8 cellular contexts compared by ENCODE assay signal in genomic region chr1:220046052-220046930, GRCh38. TPM values are rescaled to one million over a fixed set of nuclear protein-coding genes. Genes with fewer than 3 reads are reported as not detected.
DNase-seq lines count a peak whose midpoint lies in the region; ATAC-seq, FAIRE-seq and TF ChIP-seq lines count a peak whose summit lies in the region.

TSS of gene EPRS1 (minus strand) at chr1:220046505. CDS start at chr1:220046388, 117 bp downstream.

- H3K27ac ChIP-seq in H1 (ENCODE audit: low read depth, low read length) (peak within 1 kb of the TSS; percentile 61; the same call in 1 of the 2 replicates), mesenchymal stem cell (ENCODE audit: low read length, poor library complexity, severe bottlenecking) (peak within 1 kb of the TSS; percentile 41)

- DNase-seq in CMK (ENCODE audit: low read depth), result peak; percentile 99
- peak; percentile 93 for DNase-seq in HS-5 (ENCODE audit: low read depth)
- DNase-seq in NK-92 treated with Interleukin-12 subunit alpha and Interleukin-12 subunit beta, amount 100 ng/mL, for 24 hours (lab: John Stamatoyannopoulos, UW), result peak; percentile 89
- peak; percentile 84 to 89 for DNase-seq in activated CD8-positive, alpha-beta memory T cell treated with anti-CD3 and anti-CD28 coated beads for 4 hours (ENCODE audit: low read depth in 2 of 2)
- peak; percentile 88 to 95 for DNase-seq in H1 (ENCODE audit: low read depth in 1 of 2, low spot score in 2 of 2)
- peak; percentile 98 for DNase-seq in mesenchymal stem cell
- DNase-seq in stimulated activated CD8-positive, alpha-beta memory T cell treated with anti-CD3 and anti-CD28 coated beads, Interleukin-15, amount 100 ng/mL, for 1 hour (ENCODE audit: low read depth), result peak; percentile 81

- H3K79me1 ChIP-seq in H1 (ENCODE audit: low read depth, low read length), result no peaks in the 10 kb centered on the region
- H3K79me1 ChIP-seq in mesenchymal stem cell (replicated peaks; ENCODE audit: low read length, poor library complexity, severe bottlenecking), result peaks cover 2% of the 10 kb centered on the region

- no peak for TF ChIP-seq EP300 in H1 (IDR thresholded peaks at IDR 0.05; ENCODE audit: borderline replicate concordance in 1 of 2, low read depth in 2 of 2, low read length in 2 of 2)

- peak within 1 kb of the TSS; percentile 46 for H4K5ac ChIP-seq in H1 (ENCODE audit: insufficient read length, low read depth, low read length)

- H2BK15ac ChIP-seq in H1 (ENCODE audit: low read length), result no peak within 1 kb of the TSS
- peak within 1 kb of the TSS; percentile 62 for H2BK15ac ChIP-seq in mesenchymal stem cell (ENCODE audit: low read depth, poor library complexity, severe bottlenecking)

- H4K91ac ChIP-seq in H1 (replicated peaks; ENCODE audit: insufficient read length, low read length) (no peak within 1 kb of the TSS), mesenchymal stem cell (ENCODE audit: low read length) (peak within 1 kb of the TSS; percentile 80)

- WGBS in H1 (ENCODE audit: extremely low coverage in 1 of 2, insufficient coverage in 1 of 2, insufficient read length in 1 of 2, insufficient replicate concordance in 2 of 2, low coverage in 1 of 2, low lambda C conversion rate in 2 of 2, missing lambda C conversion rate in 1 of 2), 2 experiments, result 2% methylated on average over 64 of the region's 71 CpGs; no CpG with 5 or more reads in 1 of the 2 experiments
- under 1% methylated on average over 64 of the region's 71 CpGs for WGBS in mesenchymal stem cell

- H3K14ac ChIP-seq in H1 (ENCODE audit: insufficient read length) (no peak within 1 kb of the TSS), mesenchymal stem cell (ENCODE audit: low read length in 2 of 2) (peak within 1 kb of the TSS in 1 of 2 experiments; percentile 64)

- H4K8ac ChIP-seq in H1 (ENCODE audit: extremely low read depth, insufficient read depth, low read length), result peak within 1 kb of the TSS; percentile 92
- H4K8ac ChIP-seq in mesenchymal stem cell (ENCODE audit: low read length), result peak within 1 kb of the TSS; percentile 74

- ATAC-seq in GM19467 (IDR thresholded peaks at IDR 0.05; ENCODE audit: unreplicated experiment), result peak; percentile 99

- no peak within 1 kb of the TSS for H3K4ac ChIP-seq in H1 (replicated peaks; ENCODE audit: insufficient read length, low read depth, low read length)
- H3K4ac ChIP-seq in mesenchymal stem cell (ENCODE audit: low read depth in 1 of 2, low read length in 2 of 2), result peak within 1 kb of the TSS in 1 of 2 experiments; percentile 10

- peaks cover 0 to 1% of the 10 kb centered on the region in 2 experiments for H4K20me1 ChIP-seq in H1 (replicated peaks in 1 of 2; ENCODE audit: control insufficient read depth in 1 of 2, insufficient read depth in 2 of 2, low read length in 2 of 2)

- peak within 1 kb of the TSS; percentile 7; the same call in 1 of the 2 replicates for H3K18ac ChIP-seq in H1 (ENCODE audit: extremely low read depth, low read length)
- H3K18ac ChIP-seq in mesenchymal stem cell (ENCODE audit: low read depth in 1 of 2, low read length in 2 of 2), result peak within 1 kb of the TSS; percentile 31 to 67

- H2BK12ac ChIP-seq in H1 (ENCODE audit: low read depth, low read length), result peak within 1 kb of the TSS; percentile 76; the same call in 1 of the 2 replicates
- peak within 1 kb of the TSS in 1 of 2 experiments; percentile 21 for H2BK12ac ChIP-seq in mesenchymal stem cell (ENCODE audit: low read length in 2 of 2)

- peak; percentile 65 to 69 for TF ChIP-seq POLR2A in H1 (IDR thresholded peaks at IDR 0.05; ENCODE audit: control extremely low read depth in 1 of 2, low read depth in 2 of 2, low read length in 2 of 2)

- H2AFZ ChIP-seq in H1 (ENCODE audit: low read length), result peak within 1 kb of the TSS; percentile 84; the same call in 1 of the 2 replicates
- peak within 1 kb of the TSS; percentile 47 for H2AFZ ChIP-seq in mesenchymal stem cell (ENCODE audit: low read depth, low read length)

- FAIRE-seq in H1 (lab: Jason Lieb, UNC), result peak; percentile 89

- TF ChIP-seq RAD21 in H1 (IDR thresholded peaks at IDR 0.05 in 1 of 2, conservative IDR thresholded peaks at IDR 0.05 in 1 of 2; ENCODE audit: low read depth in 2 of 2, low read length in 2 of 2), result peak; percentile 47 to 48

- H3K36me3 ChIP-seq in H1 (ENCODE audit: control insufficient read depth in 2 of 4, insufficient read depth in 4 of 4, low read length in 3 of 4) (no peaks in the 10 kb centered on the region), mesenchymal stem cell (ENCODE audit: control insufficient read depth in 1 of 2, insufficient read depth in 2 of 2, low read depth in 1 of 2, low read length in 2 of 2) (peaks cover 0 to under 1% of the 10 kb centered on the region in 2 experiments)

- H3K23ac ChIP-seq in H1 (ENCODE audit: insufficient read length) (no peak within 1 kb of the TSS), mesenchymal stem cell (ENCODE audit: low read length in 2 of 2) (peak within 1 kb of the TSS in 1 of 2 experiments; percentile 48)

- H2BK120ac ChIP-seq in H1 (replicated peaks; ENCODE audit: low read depth, low read length), result no peak within 1 kb of the TSS
- H2BK120ac ChIP-seq in mesenchymal stem cell (ENCODE audit: low read depth, low read length), result no peak within 1 kb of the TSS

- no peak within 1 kb of the TSS for H2AK5ac ChIP-seq in H1 (ENCODE audit: low read depth, low read length)
- H2AK5ac ChIP-seq in mesenchymal stem cell (ENCODE audit: low read length, severe bottlenecking), result peak within 1 kb of the TSS; percentile 44

- H3K4me1 ChIP-seq in H1 (replicated peaks in 1 of 4; ENCODE audit: control insufficient read depth in 3 of 4, insufficient read depth in 4 of 4, low read length in 3 of 4) (peaks cover 0 to 3% (median 0%) of the 10 kb centered on the region in 4 experiments; a peak in 3 of 7 replicates), mesenchymal stem cell (ENCODE audit: control insufficient read depth, insufficient read depth, low read depth, low read length) (peaks cover 8% of the 10 kb centered on the region)

- peak within 1 kb of the TSS; percentile 95 for H2BK5ac ChIP-seq in H1 (ENCODE audit: low read depth, low read length)
- H2BK5ac ChIP-seq in mesenchymal stem cell (ENCODE audit: low read depth, low read length, poor library complexity, severe bottlenecking), result no peak within 1 kb of the TSS

- CTCF ChIA-PET in H1 (lab: Charles Lee; ENCODE audit: partially characterized antibody), result interaction anchor here (0.5 to 3.0 kb wide), 4 partner anchors 11 to 44 kb away, joined by 3 to 7 read pairs (median 3); partner anchors contain the start of gene BPNT1

- H3K23me2 ChIP-seq in H1 (ENCODE audit: low read depth, low read length), result 0 out of 2 replicates have a peak, but pooled peaks cover 3% of the 10 kb centered on the region

- H3K4me3 ChIP-seq in H1 (ENCODE audit: extremely low read depth in 1 of 4, insufficient read depth in 2 of 4, low read depth in 3 of 4, low read length in 4 of 4), result peak within 1 kb of the TSS; percentile 84 to 97 (median 92)
- peak within 1 kb of the TSS; percentile 82 to 100 for H3K4me3 ChIP-seq in mesenchymal stem cell (ENCODE audit: insufficient read depth in 1 of 2, low read depth in 1 of 2, low read length in 2 of 2)

- peaks cover 5 to 42% of the 10 kb centered on the region in 2 experiments for H3K79me2 ChIP-seq in H1 (ENCODE audit: control insufficient read depth in 1 of 2, insufficient read depth in 2 of 2, low read length in 2 of 2)

- no peaks in the 10 kb centered on the region for H3K27me3 ChIP-seq in H1 (replicated peaks in 1 of 4; ENCODE audit: control insufficient read depth in 3 of 4, extremely low read depth in 1 of 4, insufficient read depth in 3 of 4, low read length in 3 of 4)
- H3K27me3 ChIP-seq in mesenchymal stem cell (ENCODE audit: control insufficient read depth in 1 of 2, insufficient read depth in 1 of 2, low read length in 2 of 2), result no peaks in the 10 kb centered on the region

- peak within 1 kb of the TSS; percentile 76 to 91 (median 86) for H3K9ac ChIP-seq in H1 (replicated peaks in 1 of 4; ENCODE audit: extremely low read depth in 1 of 4, low read depth in 3 of 4, low read length in 3 of 4)
- H3K9ac ChIP-seq in mesenchymal stem cell (ENCODE audit: low read length), result peak within 1 kb of the TSS; percentile 98

- no peaks in the 10 kb centered on the region for H3K9me3 ChIP-seq in H1 (ENCODE audit: insufficient read depth in 2 of 2, low read depth in 1 of 2, low read length in 1 of 2)
- H3K9me3 ChIP-seq in mesenchymal stem cell (ENCODE audit: control insufficient read depth, low read length), result no peaks in the 10 kb centered on the region

- POLR2A ChIA-PET in H1 (lab: Charles Lee; ENCODE audit: partially characterized antibody), result interaction anchor here (0.9 kb wide), 1 partner anchor 43 kb away, joined by 3 read pairs; the partner anchor contains the start of gene BPNT1

- H2BK20ac ChIP-seq in H1 (ENCODE audit: low read length), result no peak within 1 kb of the TSS

- peak; percentile 71 to 90 (median 76) for TF ChIP-seq CTCF in H1 (IDR thresholded peaks at IDR 0.05; ENCODE audit: control extremely low read depth in 1 of 3, insufficient read depth in 1 of 3, low read depth in 1 of 3, low read length in 3 of 3)

- peak within 1 kb of the TSS; percentile 41 to 82 for H3K4me2 ChIP-seq in H1 (ENCODE audit: insufficient read depth in 1 of 2, low read depth in 2 of 2, low read length in 2 of 2)
- peak within 1 kb of the TSS; percentile 49 for H3K4me2 ChIP-seq in mesenchymal stem cell (ENCODE audit: low read length, poor library complexity, severe bottlenecking)

- peak within 1 kb of the TSS; percentile 36 for H3K56ac ChIP-seq in H1 (replicated peaks; ENCODE audit: insufficient read length, low read depth, low read length)

TF ChIP-seq in H1, 55 proteins besides CTCF, POLR2A, EP300 and RAD21 (continues in another document):
- TF ChIP-seq MAX (IDR thresholded peaks at IDR 0.05), result peak; percentile 92
- no peak for TF ChIP-seq CBX5 (IDR thresholded peaks at IDR 0.05; ENCODE audit: low read depth, low read length)
- peak; percentile 47; the same call in 1 of the 2 replicates for TF ChIP-seq SP4 (IDR thresholded peaks at IDR 0.05; ENCODE audit: low read length)
- no peak for TF ChIP-seq HDAC6 (IDR thresholded peaks at IDR 0.05; ENCODE audit: low read depth, low read length)
- TF ChIP-seq KDM1A (IDR thresholded peaks at IDR 0.05; ENCODE audit: borderline replicate concordance, low read length), result peak; percentile 19; the same call in 1 of the 2 replicates

RNA-seq across cellular contexts. Expression of gene EPRS1, which starts in this region (rescaled TPM):
- 169 and 171 TPM in 2 replicates for total RNA-seq in H1 (2021; fragmentation: NEBNext Ultra II Directional; extraction: Animal tissue kit (Norgen Biotek cat#: 25700))
- polyA plus RNA-seq in H1 (2011; rRNA removed), result 21.0 and 38.4 TPM in 2 replicates
- polyA plus RNA-seq in H1 (2011; cell fraction: cytosol; rRNA removed), result 43.8 TPM
- polyA plus RNA-seq in H1 (2011; cell fraction: nucleus; rRNA removed), result 56.7 TPM
- polyA plus RNA-seq in H1 (2012, experiment 1 of 2), result 104 to 172 TPM (median 128 TPM) in 4 replicates
- polyA plus RNA-seq in H1 (2012, experiment 2 of 2), result 4.6 TPM
- polyA plus RNA-seq in H1 (2013, experiment 1 of 2), result 77.3 TPM
- polyA plus RNA-seq in H1 (2013, experiment 2 of 2), result 76.4 TPM
- 99.1 and 116 TPM in 2 replicates for polyA minus RNA-seq in H1 (2011; rRNA and poly(A)+ RNA removed)
- 74.1 TPM for polyA minus RNA-seq in H1 (2011; cell fraction: cytosol; rRNA and poly(A)+ RNA removed)
- polyA minus RNA-seq in H1 (2011; cell fraction: nucleus; rRNA and poly(A)+ RNA removed), result 54.4 TPM
- polyA plus RNA-seq in mesenchymal stem cell (2013, experiment 1 of 2), result 68.3 TPM
- polyA plus RNA-seq in mesenchymal stem cell (2013, experiment 2 of 2), result 68.8 TPM

Comparison
In these comparisons a context has a peak if more than half of its experiments do, and no peak if none do; other contexts are left out.
1. Peak in every context shown above with its lines: DNase-seq, ATAC-seq, H3K4me3 ChIP-seq and H3K27ac ChIP-seq.